Comparison of ENCODE assay signal across 18 cellular contexts in genomic region chr15:58466566-58466965, GRCh38. TPM values are rescaled to one million over a fixed set of nuclear protein-coding genes. Genes with fewer than 3 reads are reported as not detected.
"Had no signal": no experiment of that assay in that cellular context is flagged by ENCODE, and none has a peak within 500 bp of the region (broad histone marks: within the 10 kb centered on the region; RNA-seq: fewer than 3 reads in every experiment).

No MANE protein-coding gene starts in this region.

- H3K4me3 Mint-ChIP-seq: activated CD8-positive, alpha-beta memory T cell treated with anti-CD3 and anti-CD28 coated beads, Interleukin-2, amount 10 ng/mL, durations not matched to agents 7 days and 5 days; central memory CD8-positive, alpha-beta T cell; mesothelial cell of epicardium; neural progenitor cell; T-cell had no signal

- H3K9ac ChIP-seq: neural progenitor cell had no signal

- ATAC-seq: activated CD8-positive, alpha-beta memory T cell treated with anti-CD3 and anti-CD28 coated beads, Interleukin-2, amount 10 ng/mL, durations not matched to agents 7 days and 5 days; lower lobe of right lung; psoas muscle; sciatic nerve; T-cell had no signal

- H3K4me1 ChIP-seq: esophagus muscularis mucosa, psoas muscle had no signal

- H3K9me3 Mint-ChIP-seq: central memory CD8-positive, alpha-beta T cell; mesothelial cell of epicardium; T-cell had no signal

- H3K27me3 ChIP-seq: brain microvascular endothelial cell, esophagus muscularis mucosa, neural progenitor cell had no signal

- H3K27ac ChIP-seq: brain microvascular endothelial cell, coronary artery, esophagus muscularis mucosa, lower lobe of right lung, neural progenitor cell, psoas muscle, thoracic aorta had no signal

- DNase-seq: activated CD4-positive, alpha-beta T cell treated with anti-CD3 and anti-CD28 coated beads, Interleukin-2, amount 50 U/mL, for 4 hours; activated CD8-positive, alpha-beta memory T cell treated with anti-CD3 and anti-CD28 coated beads, Interleukin-2, amount 10 ng/mL, durations not matched to agents 7 days and 5 days; activated T-cell treated with anti-CD3 and anti-CD28 coated beads, Interleukin-2, amount 50 U/mL, for 1 hour; brain microvascular endothelial cell; head of caudate nucleus; lower lobe of right lung; psoas muscle; T-cell; T-helper 9 cell had no signal

- H3K9me3 ChIP-seq: esophagus muscularis mucosa, lower lobe of right lung, psoas muscle, thoracic aorta had no signal

- H3K27me3 Mint-ChIP-seq: activated CD8-positive, alpha-beta memory T cell treated with anti-CD3 and anti-CD28 coated beads, Interleukin-2, amount 10 ng/mL, durations not matched to agents 7 days and 5 days; central memory CD8-positive, alpha-beta T cell; T-cell had no signal

- H3K4me3 ChIP-seq: coronary artery, esophagus muscularis mucosa, lower lobe of right lung, neural progenitor cell, psoas muscle, thoracic aorta had no signal

- H3K36me3 ChIP-seq: brain microvascular endothelial cell, esophagus muscularis mucosa, lower lobe of right lung, neural progenitor cell, thoracic aorta had no signal

- H3K27ac Mint-ChIP-seq: activated CD8-positive, alpha-beta memory T cell treated with anti-CD3 and anti-CD28 coated beads, Interleukin-2, amount 10 ng/mL, durations not matched to agents 7 days and 5 days; activated naive CD4-positive, alpha-beta T cell treated with anti-CD3 and anti-CD28 coated beads, Interleukin-2, amount 50 U/mL, for 72 hours; T-cell had no signal

- H3K36me3 Mint-ChIP-seq: activated naive CD4-positive, alpha-beta T cell treated with anti-CD3 and anti-CD28 coated beads, Interleukin-2, amount 50 U/mL, for 72 hours; mesothelial cell of epicardium; T-cell had no signal

RNA-seq across cellular contexts. Expression of gene LIPC, which starts 34.8 kb away (rescaled TPM):
- total RNA-seq: mesothelial cell of epicardium, osteocyte, psoas muscle, thoracic aorta had no signal
